Comparison of ENCODE assay signal across 11 cellular contexts in genomic region chr12:13173012-13173441, GRCh38. TPM values are rescaled to one million over a fixed set of nuclear protein-coding genes. Genes with fewer than 3 reads are reported as not detected.
DNase-seq lines count a peak whose midpoint lies in the region; ATAC-seq, FAIRE-seq and TF ChIP-seq lines count a peak whose summit lies in the region.
"Had no signal": no experiment of that assay in that cellular context is flagged by ENCODE, and none has a peak within 500 bp of the region (broad histone marks: within the 10 kb centered on the region; RNA-seq: fewer than 3 reads in every experiment).

No MANE protein-coding gene starts in this region.

- DNase-seq in RWPE2 (ENCODE audit: low spot score) (no peak), fibroblast of lung (ENCODE audit: low read depth in 2 of 2) (peak; percentile 78 to 91), osteocyte (ENCODE audit: extremely low spot score, unreplicated experiment) (no peak), NCI-H146 (lab: John Stamatoyannopoulos, UW) (no peak), frontal cortex (ENCODE audit: low spot score in 2 of 2) (no peak), putamen (ENCODE audit: low spot score) (no peak)
- DNase-seq: activated CD8-positive, alpha-beta memory T cell treated with anti-CD3 and anti-CD28 coated beads, Interleukin-2, amount 50 U/mL, for 48 hours had no signal

- peak overlapping the region in 10 of 11 experiments; percentile 53 to 81 (median 71); a peak in 20 of 22 replicates for H3K27ac ChIP-seq in BLaER1 treated with 17β-estradiol and CSF1 and Interleukin-3, amounts not matched to agents 10 nM and 100 nM
- H3K27ac ChIP-seq in RWPE2 (ENCODE audit: poor library complexity, severe bottlenecking) = peak overlapping the region; percentile 83
- H3K27ac ChIP-seq in fibroblast of lung (ENCODE audit: insufficient read depth, low read length) = peak overlapping the region; percentile 86

- peak overlapping the region; percentile 90 for H3K27ac Mint-ChIP-seq in osteocyte (ENCODE audit: unreplicated experiment)

- ATAC-seq in RWPE2 (ENCODE audit: low read depth) = no peak
- no peak for ATAC-seq in HG03095 (IDR thresholded peaks at IDR 0.05; ENCODE audit: unreplicated experiment)

- no peak overlapping the region for H2AFZ ChIP-seq in fibroblast of lung (ENCODE audit: low read length)

- TF ChIP-seq CTCF in RWPE2 (IDR thresholded peaks at IDR 0.05; ENCODE audit: poor library complexity, severe bottlenecking) (no peak), fibroblast of lung (conservative IDR thresholded peaks at IDR 0.05 in 1 of 2, IDR thresholded peaks at IDR 0.05 in 1 of 2; ENCODE audit: low read depth in 1 of 2, low read length in 2 of 2) (no peak), osteocyte (IDR thresholded peaks at IDR 0.05) (no peak)

- peaks cover 58% of the 10 kb centered on the region for H3K4me1 Mint-ChIP-seq in osteocyte (ENCODE audit: unreplicated experiment)

- H3K36me3 Mint-ChIP-seq in osteocyte (ENCODE audit: unreplicated experiment) = no peaks in the 10 kb centered on the region

- no peaks in the 10 kb centered on the region for H3K27me3 Mint-ChIP-seq in osteocyte (ENCODE audit: unreplicated experiment)

- no peaks in the 10 kb centered on the region for H3K79me2 ChIP-seq in fibroblast of lung (ENCODE audit: control insufficient read depth, insufficient read depth, low read length)

- H3K27me3 ChIP-seq in BLaER1 treated with 17β-estradiol and CSF1 and Interleukin-3, amounts not matched to agents 10 nM and 100 nM = no peaks in the 10 kb centered on the region
- no peaks in the 10 kb centered on the region for H3K27me3 ChIP-seq in RWPE2 (ENCODE audit: insufficient read depth, poor library complexity, severe bottlenecking)
- H3K27me3 ChIP-seq in fibroblast of lung (ENCODE audit: control insufficient read depth, insufficient read depth, low read length) = no peaks in the 10 kb centered on the region
- H3K27me3 ChIP-seq: Peyer's patch had no signal

- no peaks in the 10 kb centered on the region for H3K9me3 Mint-ChIP-seq in osteocyte (ENCODE audit: unreplicated experiment)
- H3K9me3 Mint-ChIP-seq: neural crest cell had no signal

- peak overlapping the region; percentile 2 for H3K4me3 Mint-ChIP-seq in osteocyte (ENCODE audit: unreplicated experiment)
- H3K4me3 Mint-ChIP-seq: neural crest cell had no signal

- H3K9me3 ChIP-seq in BLaER1 treated with 17β-estradiol and CSF1 and Interleukin-3, amounts not matched to agents 10 nM and 100 nM (replicated peaks in 1 of 11) = peaks cover under 1 to 4% (median 1%) of the 10 kb centered on the region in 11 experiments; a peak in 16 of 22 replicates
- H3K9me3 ChIP-seq in RWPE2 (ENCODE audit: severe bottlenecking) (no peaks in the 10 kb centered on the region), fibroblast of lung (ENCODE audit: control insufficient read depth, insufficient read depth, low read depth, low read length) (no peaks in the 10 kb centered on the region)
- H3K9me3 ChIP-seq: Peyer's patch had no signal

- FAIRE-seq in frontal cortex (lab: Jason Lieb, UNC) = no peak

- no peaks in the 10 kb centered on the region for H3K36me3 ChIP-seq in BLaER1 treated with 17β-estradiol and CSF1 and Interleukin-3, amounts not matched to agents 10 nM and 100 nM
- no peaks in the 10 kb centered on the region for H3K36me3 ChIP-seq in RWPE2 (ENCODE audit: low read depth)
- no peaks in the 10 kb centered on the region for H3K36me3 ChIP-seq in fibroblast of lung (ENCODE audit: control insufficient read depth, insufficient read depth, low read length)
- H3K36me3 ChIP-seq: Peyer's patch had no signal

- H3K9ac ChIP-seq in BLaER1 treated with 17β-estradiol and CSF1 and Interleukin-3, amounts not matched to agents 10 nM and 100 nM = peak overlapping the region in 9 of 11 experiments; percentile 39 to 66 (median 55); a peak in 13 of 22 replicates
- no peak overlapping the region for H3K9ac ChIP-seq in fibroblast of lung (ENCODE audit: insufficient read depth, low read length)

- peaks cover 35 to 64% (median 59%) of the 10 kb centered on the region in 10 experiments for H3K4me1 ChIP-seq in BLaER1 treated with 17β-estradiol and CSF1 and Interleukin-3, amounts not matched to agents 10 nM and 100 nM
- H3K4me1 ChIP-seq in RWPE2 (ENCODE audit: insufficient read depth, poor library complexity, severe bottlenecking) (peaks cover 53% of the 10 kb centered on the region), fibroblast of lung (ENCODE audit: control insufficient read depth, extremely low read depth, insufficient read depth, low read length) (peaks cover 23% of the 10 kb centered on the region)

- no peaks in the 10 kb centered on the region for H4K20me1 ChIP-seq in BLaER1 treated with 17β-estradiol and CSF1 and Interleukin-3, amounts not matched to agents 10 nM and 100 nM
- H4K20me1 ChIP-seq in fibroblast of lung (ENCODE audit: control insufficient read depth, extremely low read depth, insufficient read depth, low read length) = no peaks in the 10 kb centered on the region

- H3K4me2 ChIP-seq in BLaER1 treated with 17β-estradiol and CSF1 and Interleukin-3, amounts not matched to agents 10 nM and 100 nM = peak overlapping the region; percentile 71 to 87 (median 77)
- H3K4me2 ChIP-seq in fibroblast of lung (ENCODE audit: extremely low read depth, insufficient read depth, low read length) = peak overlapping the region; percentile 56

- no peak overlapping the region for H3K4me3 ChIP-seq in BLaER1 treated with 17β-estradiol and CSF1 and Interleukin-3, amounts not matched to agents 10 nM and 100 nM
- H3K4me3 ChIP-seq in RWPE2 (ENCODE audit: severe bottlenecking) (no peak overlapping the region), fibroblast of lung (replicated peaks in 1 of 4; ENCODE audit: control extremely low read depth in 1 of 4, insufficient read depth in 1 of 4, low read depth in 3 of 4, low read length in 4 of 4) (peak overlapping the region in 2 of 4 experiments; percentile 1 to 28)
- H3K4me3 ChIP-seq: Peyer's patch had no signal

RNA-seq across cellular contexts. Expression of gene EMP1, which starts 23.5 kb away (rescaled TPM):
- total RNA-seq in fibroblast of lung (27.5 and 53.5 TPM in 2 replicates), osteocyte (163 and 170 TPM in 2 replicates), frontal cortex (2.4 TPM)
- 374 and 437 TPM in 2 replicates for polyA plus RNA-seq in fibroblast of lung
- polyA plus RNA-seq in fibroblast of lung (2012) = 488 and 577 TPM in 2 replicates
- 599 and 783 TPM in 2 replicates for polyA minus RNA-seq in fibroblast of lung (ENCODE audit: low replicate concordance)

Comparison
In these comparisons a context has a peak if more than half of its experiments do, and no peak if none do; other contexts are left out.
1. DNase-seq: peak in fibroblast of lung (2 of 2); none in RWPE2 (single experiment), osteocyte (single experiment), NCI-H146 (single experiment), frontal cortex (0 of 2) and putamen (single experiment).
2. Peak in every context shown above with its lines, with median percentiles within 50 percentile points of each other: H3K27ac ChIP-seq.